1 cellular context compared by ENCODE assay signal in the genomic region with DNA sequence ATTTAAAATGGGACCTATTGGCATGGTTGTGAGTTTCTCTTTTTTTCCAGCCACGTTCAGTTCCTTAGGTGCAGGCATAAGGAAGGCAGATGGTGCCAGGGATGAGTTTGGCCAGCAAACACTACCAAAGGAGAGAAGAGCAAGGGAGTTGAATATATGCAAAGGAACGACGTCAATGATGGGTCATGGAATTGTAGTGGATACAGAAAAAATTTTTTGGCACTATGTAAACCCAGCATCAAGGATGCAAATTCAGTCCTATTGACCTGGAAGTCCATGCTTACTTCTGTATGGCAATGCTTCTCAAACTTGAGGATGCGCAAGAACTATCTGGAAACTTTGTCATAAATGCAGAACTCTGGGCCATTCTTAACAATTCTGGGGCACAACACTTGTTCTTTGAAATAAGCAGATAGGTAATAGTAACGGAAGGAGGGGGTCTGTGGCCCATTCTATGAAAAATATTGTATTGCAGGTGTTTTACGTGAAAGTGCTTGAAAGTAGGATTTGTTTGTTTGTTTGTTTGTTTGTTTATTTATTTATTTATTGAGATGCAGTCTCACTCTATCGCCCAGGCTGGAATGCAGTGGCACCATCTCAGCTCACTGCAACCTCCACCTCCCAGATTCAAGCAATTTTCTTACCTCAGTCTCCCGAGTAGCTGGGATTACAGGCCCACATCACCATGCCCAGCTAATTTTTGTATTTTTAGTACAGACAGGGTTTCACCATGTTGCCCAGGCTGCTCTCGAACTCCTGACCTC.
A peak's percentile ranks its signal among the peaks of the same experiment; 100 is the strongest.
TF ChIP-seq lines count a peak whose summit lies in the region.

No MANE protein-coding gene starts in this region.

TF ChIP-seq in HepG2, 621 proteins besides CTCF, POLR2A, EP300 and RAD21 (continued from another document):
- TF ChIP-seq HNRNPK (IDR thresholded peaks at IDR 0.05; ENCODE audit: low read depth, low read length, poor library complexity, severe bottlenecking) = no peak
- no peak for TF ChIP-seq SRSF4 (IDR thresholded peaks at IDR 0.05; ENCODE audit: low read depth, low read length, poor library complexity, severe bottlenecking)
- no peak for TF ChIP-seq GLMP (CRISPR knock-in tag; IDR thresholded peaks at IDR 0.05; ENCODE audit: borderline replicate concordance)
- 0 out of 2 replicates have a peak, but pooled peaks have one; percentile 42 for TF ChIP-seq ZNF841 (CRISPR knock-in tag; IDR thresholded peaks at IDR 0.05; ENCODE audit: borderline replicate concordance)
- 0 out of 2 replicates have a peak, but pooled peaks have one; percentile 26 for TF ChIP-seq TERF1 (CRISPR knock-in tag; IDR thresholded peaks at IDR 0.05)
- no peak for TF ChIP-seq CREBL2 (CRISPR knock-in tag; IDR thresholded peaks at IDR 0.05; ENCODE audit: borderline replicate concordance)
- peak; percentile 77 for TF ChIP-seq RBFOX2 (IDR thresholded peaks at IDR 0.05; ENCODE audit: low read depth, low read length)
- TF ChIP-seq ZNF562 (CRISPR knock-in tag; IDR thresholded peaks at IDR 0.05; ENCODE audit: borderline replicate concordance) = no peak
- TF ChIP-seq ZNF180 (CRISPR knock-in tag; IDR thresholded peaks at IDR 0.05; ENCODE audit: borderline replicate concordance, low read depth) = no peak
TF ChIP-seq in HepG2: peak in this region for 26.
